Comparison of ENCODE assay signal across 25 cellular contexts in genomic region chr22:22396741-22397291, GRCh38.
DNase-seq lines count a peak whose midpoint lies in the region; ATAC-seq and TF ChIP-seq lines count a peak whose summit lies in the region.
"Had no signal": no experiment of that assay in that cellular context is flagged by ENCODE, and none has a peak within 500 bp of the region (broad histone marks: within the 10 kb centered on the region; RNA-seq: fewer than 3 reads in every experiment).

No MANE protein-coding gene starts in this region.

- no TSS peak for BruUV-seq in HCT116 (replicated peaks; lab: Mats Ljungman, UMichigan)

- DNase-seq in HCT116 (ENCODE audit: low read depth, low spot score): no peak
- DNase-seq in caudate nucleus (lab: John Stamatoyannopoulos, UW): no peak
- no peak for DNase-seq in neural progenitor cell (ENCODE audit: low spot score)
- no peak for DNase-seq in KBM-7
- no peak for DNase-seq in ecto neural progenitor cell (ENCODE audit: low spot score)
- DNase-seq in WERI-Rb-1: no peak
- DNase-seq in NCI-H146 (lab: John Stamatoyannopoulos, UW): no peak
- DNase-seq: activated CD4-positive, alpha-beta memory T cell treated with anti-CD3 and anti-CD28 coated beads for 36 hours; activated CD8-positive, alpha-beta memory T cell treated with anti-CD3 and anti-CD28 coated beads, Interleukin-2, amount 50 U/mL, for 48 hours; central memory CD4-positive, alpha-beta T cell; HCEC 1CT; left colon; MV-4-11; NCI-H1694; NCI-H510A; Peyer's patch had no signal

- TF ChIP-seq CTCF in 22Rv1 (IDR thresholded peaks at IDR 0.05): no peak
- no peak for TF ChIP-seq CTCF in HCT116 (IDR thresholded peaks at IDR 0.05 in 2 of 3, conservative IDR thresholded peaks at IDR 0.05 in 1 of 3; ENCODE audit: borderline replicate concordance in 1 of 3, insufficient read depth in 1 of 3, low read depth in 2 of 3, low read length in 2 of 3)
- TF ChIP-seq CTCF in neural progenitor cell (IDR thresholded peaks at IDR 0.05): no peak
- no peak for TF ChIP-seq CTCF in WERI-Rb-1 (IDR thresholded peaks at IDR 0.05; ENCODE audit: low read depth, low read length)

- H3K79me2 ChIP-seq in HCT116 (ENCODE audit: insufficient read depth, low read length): no peaks in the 10 kb centered on the region
- no peaks in the 10 kb centered on the region for H3K79me2 ChIP-seq in neural progenitor cell (ENCODE audit: low read depth)

- H3K27me3 ChIP-seq in HCT116 (ENCODE audit: insufficient read depth, low read length): no peaks in the 10 kb centered on the region; the same call in 1 of the 2 replicates
- peaks cover 100% of the 10 kb centered on the region for H3K27me3 ChIP-seq in neural progenitor cell
- H3K27me3 ChIP-seq in WERI-Rb-1 (ENCODE audit: insufficient read depth, low read depth, severe bottlenecking): no peaks in the 10 kb centered on the region
- H3K27me3 ChIP-seq: Peyer's patch, sigmoid colon, vagina had no signal

- RAD21 ChIA-PET in HCT116 (lab: Charles Lee; ENCODE audit: low non-redundant PET in 1 of 2, low total read pairs in 2 of 2, uncharacterized antibody in 2 of 2, unreplicated experiment in 2 of 2): no interaction called here

- H3K36me3 ChIP-seq in HCT116 (ENCODE audit: control insufficient read depth in 1 of 2, insufficient read depth in 2 of 2, low read length in 2 of 2): no peaks in the 10 kb centered on the region
- no peaks in the 10 kb centered on the region for H3K36me3 ChIP-seq in neural progenitor cell
- H3K36me3 ChIP-seq in WERI-Rb-1: no peaks in the 10 kb centered on the region
- H3K36me3 ChIP-seq: heart left ventricle, Peyer's patch, sigmoid colon, vagina had no signal

- H3K9me3 ChIP-seq in HCT116 (ENCODE audit: control insufficient read depth in 1 of 2, insufficient read depth in 1 of 2, low read depth in 1 of 2, low read length in 2 of 2) (no peaks in the 10 kb centered on the region), neural progenitor cell (ENCODE audit: low read depth) (no peaks in the 10 kb centered on the region), WERI-Rb-1 (ENCODE audit: severe bottlenecking) (peaks cover 4% of the 10 kb centered on the region)
- H3K9me3 ChIP-seq: Peyer's patch, sigmoid colon, vagina had no signal

- H3K9me3 Mint-ChIP-seq in neural progenitor cell: peaks cover 19% of the 10 kb centered on the region
- H3K9me3 Mint-ChIP-seq: activated CD4-positive, alpha-beta memory T cell treated with anti-CD3 and anti-CD28 coated beads for 36 hours; activated naive CD4-positive, alpha-beta T cell treated with anti-CD3 and anti-CD28 coated beads, Interleukin-2, amount 50 U/mL, for 24 hours; activated T-helper 17 cell treated with anti-CD3 and anti-CD28 coated beads, Interleukin-2, amount 50 U/mL, for 72 hours had no signal

- no peak for TF ChIP-seq RAD21 in HCT116 (IDR thresholded peaks at IDR 0.05; ENCODE audit: low read depth)

- H3F3A ChIP-seq in neural progenitor cell (ENCODE audit: low read depth): peaks cover 7% of the 10 kb centered on the region

- H3K4me2 ChIP-seq in HCT116 (ENCODE audit: low read length) (peak overlapping the region; percentile 64), neural progenitor cell (no peak overlapping the region)

- H3K4me1 ChIP-seq in HCT116 (ENCODE audit: control insufficient read depth in 1 of 2, insufficient read depth in 2 of 2, low read length in 2 of 2) (peaks cover 13 to 17% of the 10 kb centered on the region in 2 experiments; a peak in 3 of 4 replicates), neural progenitor cell (peaks cover 8% of the 10 kb centered on the region)
- H3K4me1 ChIP-seq: Peyer's patch, vagina had no signal

- H3K4me3 ChIP-seq in HCT116 (replicated peaks in 1 of 2; ENCODE audit: low read depth in 1 of 2, low read length in 2 of 2) (peak overlapping the region in 1 of 2 experiments; percentile 11; a peak in 2 of 4 replicates), neural progenitor cell (no peak overlapping the region), WERI-Rb-1 (ENCODE audit: low read depth, low read length) (no peak overlapping the region)
- H3K4me3 ChIP-seq: heart left ventricle, Peyer's patch, sigmoid colon, vagina had no signal

- H2AFZ ChIP-seq in HCT116 (ENCODE audit: low read depth, low read length, poor library complexity, severe bottlenecking): peak overlapping the region; percentile 75
- H2AFZ ChIP-seq in neural progenitor cell (replicated peaks): no peak overlapping the region

- peaks cover 7% of the 10 kb centered on the region for H3K27me3 Mint-ChIP-seq in neural progenitor cell (ENCODE audit: insufficient read depth, low read depth)

- intact Hi-C loops in HCT116 (cut with micrococcal nuclease): loop anchor here (1.0 kb wide), 1 partner anchor 48 kb away; no protein-coding TSS in a partner anchor

- H4K20me1 ChIP-seq in HCT116 (ENCODE audit: insufficient read depth) (no peaks in the 10 kb centered on the region), neural progenitor cell (ENCODE audit: low read depth) (no peaks in the 10 kb centered on the region)

- peak overlapping the region; percentile 56 for H3K27ac ChIP-seq in 22Rv1
- H3K27ac ChIP-seq in HCT116 (ENCODE audit: low read depth, low read length): no peak overlapping the region; the same call in 1 of the 2 replicates
- H3K27ac ChIP-seq in caudate nucleus (ENCODE audit: low read depth, low read length): peak overlapping the region; percentile 69
- no peak overlapping the region for H3K27ac ChIP-seq in neural progenitor cell
- no peak overlapping the region for H3K27ac ChIP-seq in WERI-Rb-1
- H3K27ac ChIP-seq: epithelial cell of prostate, vagina had no signal

- in situ Hi-C loops in KBM-7 (cut with MboI; ENCODE audit: low pct_unique_long_range_greater_than_20kb, low sequenced_read_pairs): loop anchor here (5.0 kb wide), 1 partner anchor 50 kb away; no protein-coding TSS in a partner anchor

- POLR2A ChIA-PET in HCT116 (lab: Charles Lee): no interaction called here

- peak overlapping the region; percentile 71 for H3K4me3 Mint-ChIP-seq in neural progenitor cell
- H3K4me3 Mint-ChIP-seq: activated CD4-positive, alpha-beta memory T cell treated with anti-CD3 and anti-CD28 coated beads for 36 hours; activated naive CD4-positive, alpha-beta T cell treated with anti-CD3 and anti-CD28 coated beads, Interleukin-2, amount 50 U/mL, for 24 hours; activated T-helper 17 cell treated with anti-CD3 and anti-CD28 coated beads, Interleukin-2, amount 50 U/mL, for 72 hours; nephron progenitor cell had no signal

- H3K9ac ChIP-seq in HCT116 (ENCODE audit: low read length): no peak overlapping the region
- H3K9ac ChIP-seq in neural progenitor cell: no peak overlapping the region

- peak; percentile 30; the same call in 1 of the 2 replicates for ATAC-seq in HCT116
- ATAC-seq: activated CD4-positive, CD25-positive, alpha-beta regulatory T cell treated with anti-CD3 and anti-CD28 coated beads, Interleukin-2, amount 50 U/mL, for 24 hours; activated T-helper 17 cell treated with anti-CD3 and anti-CD28 coated beads, Interleukin-2, amount 50 U/mL, for 72 hours had no signal

- TF ChIP-seq POLR2A in HCT116 (IDR thresholded peaks at IDR 0.05; ENCODE audit: borderline replicate concordance, extremely low read depth, insufficient read depth, insufficient read length): no peak

- no peaks in the 10 kb centered on the region for H3K36me3 Mint-ChIP-seq in neural progenitor cell
- H3K36me3 Mint-ChIP-seq: activated CD4-positive, alpha-beta memory T cell treated with anti-CD3 and anti-CD28 coated beads for 36 hours; activated naive CD4-positive, alpha-beta T cell treated with anti-CD3 and anti-CD28 coated beads, Interleukin-2, amount 50 U/mL, for 24 hours had no signal

- peaks cover 22% of the 10 kb centered on the region for H3K4me1 Mint-ChIP-seq in neural progenitor cell
- H3K4me1 Mint-ChIP-seq: activated naive CD4-positive, alpha-beta T cell treated with anti-CD3 and anti-CD28 coated beads, Interleukin-2, amount 50 U/mL, for 24 hours; activated T-helper 17 cell treated with anti-CD3 and anti-CD28 coated beads, Interleukin-2, amount 50 U/mL, for 72 hours; nephron progenitor cell had no signal

- no peaks in the 10 kb centered on the region for H3K9me2 ChIP-seq in HCT116 (ENCODE audit: insufficient read depth)

- peak overlapping the region; percentile 93 for H3K27ac Mint-ChIP-seq in neural progenitor cell
- H3K27ac Mint-ChIP-seq: activated CD4-positive, alpha-beta memory T cell treated with anti-CD3 and anti-CD28 coated beads for 36 hours; activated naive CD4-positive, alpha-beta T cell treated with anti-CD3 and anti-CD28 coated beads, Interleukin-2, amount 50 U/mL, for 24 hours; activated T-helper 17 cell treated with anti-CD3 and anti-CD28 coated beads, Interleukin-2, amount 50 U/mL, for 72 hours; nephron progenitor cell had no signal

- CTCF ChIA-PET in HCT116 (lab: Charles Lee): interaction anchor here (1.4 to 1.5 kb wide), 2 partner anchors 12 to 54 kb away, joined by 3 to 5 read pairs; no protein-coding TSS in a partner anchor

TF ChIP-seq in HCT116, 20 proteins besides CTCF, POLR2A, EP300 and RAD21 (continues in another document):
- no peak for TF ChIP-seq EGR1 (IDR thresholded peaks at IDR 0.05; ENCODE audit: low read depth)
- TF ChIP-seq CBX3 (IDR thresholded peaks at IDR 0.05; ENCODE audit: low read depth): no peak
- no peak for TF ChIP-seq TCF7L2 (IDR thresholded peaks at IDR 0.05; ENCODE audit: borderline replicate concordance, extremely low read depth, insufficient read depth, insufficient read length)
- no peak for TF ChIP-seq JUND (IDR thresholded peaks at IDR 0.05)
- no peak for TF ChIP-seq CEBPB (IDR thresholded peaks at IDR 0.05; ENCODE audit: low read depth)
- TF ChIP-seq, protein P1, sequence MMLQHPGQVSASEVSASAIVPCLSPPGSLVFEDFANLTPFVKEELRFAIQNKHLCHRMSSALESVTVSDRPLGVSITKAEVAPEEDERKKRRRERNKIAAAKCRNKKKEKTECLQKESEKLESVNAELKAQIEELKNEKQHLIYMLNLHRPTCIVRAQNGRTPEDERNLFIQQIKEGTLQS (IDR thresholded peaks at IDR 0.05): no peak
- no peak for TF ChIP-seq EZH2 (IDR thresholded peaks at IDR 0.05)
- TF ChIP-seq ZNF274 (IDR thresholded peaks at IDR 0.05; ENCODE audit: low read depth, low read length): no peak
- no peak for TF ChIP-seq ELF1 (IDR thresholded peaks at IDR 0.05; ENCODE audit: borderline replicate concordance, low read depth)
- TF ChIP-seq EZH2phosphoT487 (IDR thresholded peaks at IDR 0.05; ENCODE audit: borderline replicate concordance): no peak
- no peak for TF ChIP-seq ZFX (IDR thresholded peaks at IDR 0.05)
- TF ChIP-seq YY1 (IDR thresholded peaks at IDR 0.05; ENCODE audit: extremely low read depth, insufficient replicate concordance, low read depth, low read length): no peak

Comparison
In these comparisons a context has a peak if more than half of its experiments do, and no peak if none do; other contexts are left out.
1. H3K27ac ChIP-seq: peak in 22Rv1 (single experiment) and caudate nucleus (single experiment); none in HCT116 (single experiment), neural progenitor cell (single experiment) and WERI-Rb-1 (single experiment).